18 cellular contexts compared by ENCODE assay signal in the genomic region with DNA sequence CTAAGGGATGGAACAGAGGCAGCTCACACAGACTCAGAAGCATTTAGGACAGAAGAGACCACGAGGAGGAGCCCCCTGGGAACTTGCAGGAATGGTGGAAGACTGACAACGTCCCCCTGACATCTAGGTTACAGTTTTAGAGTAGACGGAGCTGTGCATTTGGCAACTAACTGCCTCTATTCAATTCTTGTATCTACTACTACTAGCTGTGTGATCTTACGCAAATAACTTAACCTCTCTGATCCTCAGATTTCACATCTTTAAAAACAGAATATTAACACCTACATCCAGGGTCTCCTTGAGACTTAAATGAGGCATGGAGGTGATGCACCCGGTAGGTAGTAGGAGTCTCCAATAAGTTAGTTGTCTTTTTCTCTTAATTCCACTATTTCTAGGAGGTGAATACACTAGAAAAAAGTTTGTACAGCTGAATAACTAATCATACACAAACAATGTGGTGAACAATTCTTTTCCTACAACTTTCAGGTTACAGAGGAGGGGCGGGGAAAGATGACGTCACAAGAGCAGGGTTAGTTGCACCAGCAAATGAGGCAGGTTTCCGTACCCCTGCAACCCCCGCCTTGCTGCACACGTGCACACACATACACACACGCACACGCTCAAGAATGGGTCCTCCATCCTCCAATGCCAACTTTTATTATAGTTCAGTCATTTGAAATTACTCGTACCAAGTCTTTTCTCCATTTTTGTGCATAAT.
A peak's percentile ranks its signal among the peaks of the same experiment; 100 is the strongest.
DNase-seq lines count a peak whose midpoint lies in the region; ATAC-seq and TF ChIP-seq lines count a peak whose summit lies in the region.
"Had no signal": no experiment of that assay in that cellular context is flagged by ENCODE, and none has a peak within 500 bp of the region (broad histone marks: within the 10 kb centered on the region; RNA-seq: fewer than 3 reads in every experiment).

No MANE protein-coding gene starts in this region.

- H3K36me3 Mint-ChIP-seq in activated CD8-positive, alpha-beta T cell treated with anti-CD3 and anti-CD28 coated beads, Interleukin-2, amount 10 ng/mL, durations not matched to agents 7 days and 5 days (ENCODE audit: low read depth), result peaks cover 1% of the 10 kb centered on the region
- H3K36me3 Mint-ChIP-seq: WTC11 had no signal

- no peaks in the 10 kb centered on the region for H3K27me3 ChIP-seq in foreskin keratinocyte
- H3K27me3 ChIP-seq: cardiac muscle cell, right atrium auricular region had no signal

- no peak for TF ChIP-seq CTCF in foreskin keratinocyte (conservative IDR thresholded peaks at IDR 0.05)

- H3K27ac Mint-ChIP-seq in activated CD8-positive, alpha-beta T cell treated with anti-CD3 and anti-CD28 coated beads, Interleukin-2, amount 10 ng/mL, durations not matched to agents 7 days and 5 days, result peak overlapping the region; percentile 69
- H3K27ac Mint-ChIP-seq: WTC11 had no signal

- POLR2A ChIA-PET in activated CD8-positive, alpha-beta T cell treated with anti-CD3 and anti-CD28 coated beads, Interleukin-2, amount 10 ng/mL, durations not matched to agents 7 days and 5 days (lab: Charles Lee), result interaction anchor here (0.5 to 1.8 kb wide), 3 partner anchors 47 to 124 kb away, joined by 3 to 5 read pairs (median 3); partner anchors contain the start of gene ARL4C

- H3K4me1 ChIP-seq in foreskin keratinocyte, result peaks cover 30% of the 10 kb centered on the region
- H3K4me1 ChIP-seq: left ventricle myocardium inferior, right atrium auricular region had no signal

- H3K4me3 Mint-ChIP-seq in activated CD8-positive, alpha-beta T cell treated with anti-CD3 and anti-CD28 coated beads, Interleukin-2, amount 10 ng/mL, durations not matched to agents 7 days and 5 days, result no peak overlapping the region
- H3K4me3 Mint-ChIP-seq: WTC11 had no signal

- H3K27me3 Mint-ChIP-seq in activated CD8-positive, alpha-beta T cell treated with anti-CD3 and anti-CD28 coated beads, Interleukin-2, amount 10 ng/mL, durations not matched to agents 7 days and 5 days (ENCODE audit: low read depth), result no peaks in the 10 kb centered on the region

- peak; percentile 22 for DNase-seq in stimulated activated CD4-positive, alpha-beta T cell treated with anti-CD3 and anti-CD28 coated beads, Interleukin-15, amount 100 ng/mL, for 24 hours
- no peak for DNase-seq in stimulated activated CD4-positive, alpha-beta T cell treated with anti-CD3 and anti-CD28 coated beads, Interleukin-2, amount 100 ng/mL, for 48 hours
- no peak for DNase-seq in activated CD8-positive, alpha-beta T cell treated with anti-CD3 and anti-CD28 coated beads, Interleukin-2, amount 10 ng/mL, durations not matched to agents 7 days and 5 days
- DNase-seq in epithelial cell of prostate (ENCODE audit: low read depth, low spot score) (no peak), foreskin keratinocyte (no peak), EL (no peak)
- DNase-seq: dorsolateral prefrontal cortex, GOT3, KBM-7, left ventricle myocardium inferior, NCI-H1092, NCI-H2081 treated with DMSO at 0.1 percent for 48 hours, NCI-H510A, SW 1271 had no signal

- H3K9me3 Mint-ChIP-seq in activated CD8-positive, alpha-beta T cell treated with anti-CD3 and anti-CD28 coated beads, Interleukin-2, amount 10 ng/mL, durations not matched to agents 7 days and 5 days (ENCODE audit: insufficient read depth), result no peaks in the 10 kb centered on the region
- H3K9me3 Mint-ChIP-seq: WTC11 had no signal

- ATAC-seq in activated CD8-positive, alpha-beta T cell treated with anti-CD3 and anti-CD28 coated beads, Interleukin-2, amount 10 ng/mL, durations not matched to agents 7 days and 5 days, result no peak
- no peak for ATAC-seq in HG03460 (IDR thresholded peaks at IDR 0.05; ENCODE audit: unreplicated experiment)
- ATAC-seq in foreskin keratinocyte, result no peak
- ATAC-seq: WTC11 had no signal

- H3K4me1 Mint-ChIP-seq in activated CD8-positive, alpha-beta T cell treated with anti-CD3 and anti-CD28 coated beads, Interleukin-2, amount 10 ng/mL, durations not matched to agents 7 days and 5 days (ENCODE audit: low read depth), result peaks cover 52% of the 10 kb centered on the region

- CTCF ChIA-PET in activated CD8-positive, alpha-beta T cell treated with anti-CD3 and anti-CD28 coated beads, Interleukin-2, amount 10 ng/mL, durations not matched to agents 7 days and 5 days (lab: Charles Lee), result interaction anchor here (0.8 to 2.7 kb wide), 9 partner anchors 8 to 385 kb away, joined by 3 to 16 read pairs (median 4); no protein-coding TSS in a partner anchor

- H3K27ac ChIP-seq in epithelial cell of prostate (peak overlapping the region; percentile 44), foreskin keratinocyte (no peak overlapping the region)
- H3K27ac ChIP-seq: cardiac muscle cell, left ventricle myocardium inferior, right atrium auricular region had no signal
